ENCODE assay signal across 11 cellular contexts in genomic region chr11:45022294-45023064, GRCh38.
DNase-seq lines count a peak whose midpoint lies in the region; ATAC-seq, FAIRE-seq and TF ChIP-seq lines count a peak whose summit lies in the region.
"Had no signal": no experiment of that assay in that cellular context is flagged by ENCODE, and none has a peak within 500 bp of the region (broad histone marks: within the 10 kb centered on the region; RNA-seq: fewer than 3 reads in every experiment).

No MANE protein-coding gene starts in this region.

- H3K9me3 ChIP-seq in PC-3 (ENCODE audit: low read length) (no peaks in the 10 kb centered on the region), trophoblast cell (ENCODE audit: insufficient read depth, low read depth, low read length) (no peaks in the 10 kb centered on the region)

- H3K36me3 ChIP-seq in PC-3 (ENCODE audit: low read depth, low read length) = no peaks in the 10 kb centered on the region
- H3K36me3 ChIP-seq in trophoblast cell (ENCODE audit: control insufficient read depth in 1 of 2, insufficient read depth in 2 of 2, low read length in 2 of 2) = no peaks in the 10 kb centered on the region

- H3F3A ChIP-seq in PC-3 (ENCODE audit: low read length, unreplicated experiment) = no peaks in the 10 kb centered on the region

- no peak overlapping the region for H2AK5ac ChIP-seq in trophoblast cell (ENCODE audit: low read length)

- H3K4me1 ChIP-seq in PC-3 (ENCODE audit: insufficient read depth, low read length) (no peaks in the 10 kb centered on the region), trophoblast cell (ENCODE audit: control insufficient read depth in 1 of 2, insufficient read depth in 2 of 2, low read length in 2 of 2) (peaks cover 19 to 28% of the 10 kb centered on the region in 2 experiments)

- H2BK5ac ChIP-seq in trophoblast cell (ENCODE audit: low read depth, low read length, poor library complexity) = no peak overlapping the region

- no peaks in the 10 kb centered on the region for H3K9me2 ChIP-seq in PC-3 (replicated peaks; ENCODE audit: low read length)

- no peaks in the 10 kb centered on the region for H4K20me1 ChIP-seq in PC-3 (ENCODE audit: low read length)

- H3K9ac ChIP-seq in PC-3 (ENCODE audit: low read length) = no peak overlapping the region
- no peak overlapping the region for H3K9ac ChIP-seq in trophoblast cell (ENCODE audit: low read length)

- POLR2A ChIA-PET in PC-3 (lab: Charles Lee; ENCODE audit: unreplicated experiment) = no interaction called here

- no peak overlapping the region for H3K4me3 ChIP-seq in PC-3 (ENCODE audit: low read length)
- no peak overlapping the region for H3K4me3 ChIP-seq in trophoblast cell (ENCODE audit: low read depth, low read length)
- H3K4me3 ChIP-seq: SK-N-MC had no signal

- H3K23ac ChIP-seq in trophoblast cell (ENCODE audit: low read length) = no peak overlapping the region

- DNase-seq in EH (ENCODE audit: low read depth) = peak; percentile 54
- DNase-seq in PC-3 = peak; percentile 22
- peak; percentile 40 for DNase-seq in glomerular visceral epithelial cell (ENCODE audit: extremely low spot score)
- peak; percentile 97 for DNase-seq in trophoblast cell
- DNase-seq in RCC 7860 (ENCODE audit: low spot score) = no peak

- WGBS in trophoblast cell (ENCODE audit: extremely low coverage, insufficient coverage, insufficient read length) = no CpG with 5 or more reads among the region's 9 CpGs

- H3K27me3 ChIP-seq in PC-3 (ENCODE audit: low read length) (no peaks in the 10 kb centered on the region), trophoblast cell (ENCODE audit: insufficient read depth, low read length) (no peaks in the 10 kb centered on the region)

- H2BK12ac ChIP-seq in trophoblast cell (ENCODE audit: low read length) = no peak overlapping the region

- no TSS peak for BruUV-seq in PC-3 (replicated peaks; lab: Mats Ljungman, UMichigan)

- no peak overlapping the region for H2BK120ac ChIP-seq in trophoblast cell (ENCODE audit: insufficient read depth, low read length, poor library complexity)

- no peak overlapping the region for H4K91ac ChIP-seq in trophoblast cell (ENCODE audit: low read depth, low read length)

- H4K8ac ChIP-seq in trophoblast cell (ENCODE audit: low read depth, low read length) = no peak overlapping the region

- peak overlapping the region; percentile 15 for H3K14ac ChIP-seq in trophoblast cell (ENCODE audit: low read length)

- no peak overlapping the region for H3K4ac ChIP-seq in trophoblast cell (ENCODE audit: low read depth, low read length)

- peaks cover 2% of the 10 kb centered on the region for H3K79me1 ChIP-seq in trophoblast cell (ENCODE audit: low read length)

- H3K27ac ChIP-seq in PC-3 (ENCODE audit: low read length) = no peak overlapping the region
- H3K27ac ChIP-seq in trophoblast cell (ENCODE audit: low read depth, low read length) = peak overlapping the region; percentile 16
- H3K27ac ChIP-seq: epithelial cell of prostate, SK-N-MC had no signal

- H3K79me2 ChIP-seq in PC-3 (ENCODE audit: low read length) (no peaks in the 10 kb centered on the region), trophoblast cell (ENCODE audit: control insufficient read depth, insufficient read depth, low read length, poor library complexity) (no peaks in the 10 kb centered on the region)

- peak; percentile 31; the same call in 1 of the 2 replicates for ATAC-seq in PC-3
- ATAC-seq in esophagus mucosa = no peak
- no peak for ATAC-seq in GM18505 (IDR thresholded peaks at IDR 0.05; ENCODE audit: unreplicated experiment)
- ATAC-seq in GM18517 (IDR thresholded peaks at IDR 0.05; ENCODE audit: unreplicated experiment) = no peak
- ATAC-seq: activated CD4-positive, CD25-positive, alpha-beta regulatory T cell treated with anti-CD3 and anti-CD28 coated beads, Interleukin-2, amount 50 U/mL, for 24 hours had no signal

- no peak overlapping the region for H3K4me2 ChIP-seq in PC-3 (ENCODE audit: low read length)
- H3K4me2 ChIP-seq in trophoblast cell (ENCODE audit: low read length) = no peak overlapping the region

- H2AFZ ChIP-seq in PC-3 (ENCODE audit: low read length) (no peak overlapping the region), trophoblast cell (ENCODE audit: insufficient read depth, low read length, poor library complexity) (no peak overlapping the region)

- H4K12ac ChIP-seq in trophoblast cell (ENCODE audit: low read depth, low read length) = no peak overlapping the region

- no peak overlapping the region for H3K18ac ChIP-seq in trophoblast cell (ENCODE audit: low read length)

- no peak for TF ChIP-seq CTCF in PC-3 (conservative IDR thresholded peaks at IDR 0.05; ENCODE audit: low read depth, low read length)

- CTCF ChIA-PET in PC-3 (lab: Charles Lee) = no interaction called here

- intact Hi-C loops in PC-3 (cut with micrococcal nuclease) = no loop called here

- FAIRE-seq in RCC 7860 (lab: Jason Lieb, UNC) = no peak

- no peak for TF ChIP-seq POLR2A in GM18505 (IDR thresholded peaks at IDR 0.05; ENCODE audit: borderline replicate concordance, extremely low read depth, insufficient read depth, insufficient read length)
